ENCODE assay signal across 4 cellular contexts in genomic region chr18:49311353-49311752, GRCh38.
DNase-seq lines count a peak whose midpoint lies in the region; ATAC-seq, FAIRE-seq and TF ChIP-seq lines count a peak whose summit lies in the region.
"Not testable (repeated sequence)": the region's sequence is repeated elsewhere in the genome, so short reads cannot be mapped to it uniquely, and the experiment has no call there.

No MANE protein-coding gene starts in this region.

- not testable (repeated sequence) for BruUV-seq in Caco-2 (replicated peaks; lab: Mats Ljungman, UMichigan); K562 (replicated peaks; lab: Mats Ljungman, UMichigan); endothelial cell of umbilical vein (replicated peaks; lab: Mats Ljungman, UMichigan)

- no CpG with 5 or more reads among the region's 1 CpG for WGBS in K562 (ENCODE audit: insufficient coverage, low coverage, missing lambda C conversion rate)

- not testable (repeated sequence) for H3K4me1 Mint-ChIP-seq in Caco-2 (ENCODE audit: low read depth, unreplicated experiment)

- not testable (repeated sequence) for H3K9me1 ChIP-seq in K562 (ENCODE audit: control insufficient read depth, insufficient read depth, low read length); endothelial cell of umbilical vein (replicated peaks; ENCODE audit: control insufficient read depth, extremely low read depth, insufficient read depth, low read length)

- H3K27ac Mint-ChIP-seq in Caco-2 (ENCODE audit: unreplicated experiment): peak overlapping the region; percentile 92

- not testable (repeated sequence) for ATAC-seq in K562

- not testable (repeated sequence) for H3K9me3 Mint-ChIP-seq in Caco-2 (ENCODE audit: unreplicated experiment)

- not testable (repeated sequence) for H3K27me3 Mint-ChIP-seq in Caco-2 (ENCODE audit: insufficient read depth, unreplicated experiment)

- not testable (repeated sequence) for H3K9me3 ChIP-seq in Caco-2; HEK293 (ENCODE audit: control insufficient read depth, insufficient read depth, low read depth, low read length); K562 (replicated peaks; ENCODE audit: control insufficient read depth, insufficient read depth, low read depth, low read length); endothelial cell of umbilical vein (replicated peaks; ENCODE audit: control insufficient read depth, insufficient read depth, low read length)

- not testable (repeated sequence) for H3K4me2 ChIP-seq in K562 (ENCODE audit: insufficient read depth, low read length); endothelial cell of umbilical vein (ENCODE audit: insufficient read depth, low read length)

- H2AFZ ChIP-seq in K562 (ENCODE audit: low read depth, low read length); endothelial cell of umbilical vein (ENCODE audit: low read depth, low read length): not testable (repeated sequence)

- H3K79me2 ChIP-seq in K562 (ENCODE audit: control insufficient read depth, insufficient read depth, low read length); endothelial cell of umbilical vein (ENCODE audit: control insufficient read depth, insufficient read depth, low read length): not testable (repeated sequence)

- not testable (repeated sequence) for TF ChIP-seq POLR2A in K562 (conservative IDR thresholded peaks at IDR 0.05); endothelial cell of umbilical vein (IDR thresholded peaks at IDR 0.05; ENCODE audit: low read depth, low read length)

- not testable (repeated sequence) for H3K27ac ChIP-seq in HEK293 (ENCODE audit: extremely low read depth, low read depth, low read length); K562 (ENCODE audit: extremely low read depth, low read depth, low read length); endothelial cell of umbilical vein (ENCODE audit: insufficient read depth, low read depth, low read length)

- CTCF ChIA-PET in Caco-2 (lab: Charles Lee); K562 (lab: Yijun Ruan, JAX; ENCODE audit: low intra/inter-chr PET ratio); endothelial cell of umbilical vein (lab: Charles Lee): not testable (repeated sequence)
- CTCF ChIA-PET in HEK293 (lab: Yijun Ruan, JAX): interaction anchor here (0.6 kb wide), 1 partner anchor 89 kb away, joined by 6 read pairs; no protein-coding TSS in a partner anchor

- not testable (repeated sequence) for DNase-seq in Caco-2; K562 (ENCODE audit: extremely low read depth in 1 of 4, low spot score in 3 of 4); endothelial cell of umbilical vein (ENCODE audit: low read depth, low spot score)

- H3K36me3 Mint-ChIP-seq in Caco-2 (ENCODE audit: insufficient read depth, unreplicated experiment): not testable (repeated sequence)

- not testable (repeated sequence) for H3K36me3 ChIP-seq in Caco-2 (ENCODE audit: control insufficient read depth, insufficient read depth, low read length); HEK293 (ENCODE audit: control insufficient read depth in 2 of 2, insufficient read depth in 1 of 2, low read length in 2 of 2); K562 (ENCODE audit: control insufficient read depth, insufficient read depth, low read length); endothelial cell of umbilical vein (ENCODE audit: control insufficient read depth in 2 of 2, extremely low read depth in 1 of 2, insufficient read depth in 2 of 2, low read length in 2 of 2)

- intact Hi-C loops in Caco-2 (cut with micrococcal nuclease; ENCODE audit: unreplicated experiment); K562 (cut with micrococcal nuclease); endothelial cell of umbilical vein (cut with micrococcal nuclease): not testable (repeated sequence)

- TF ChIP-seq RAD21 in K562 (CRISPR knock-in tag; conservative IDR thresholded peaks at IDR 0.05 in 1 of 2, IDR thresholded peaks at IDR 0.05 in 1 of 2): not testable (repeated sequence)

- H3K9ac ChIP-seq in K562 (ENCODE audit: insufficient read depth in 1 of 2, low read depth in 2 of 2, low read length in 2 of 2); endothelial cell of umbilical vein (replicated peaks; ENCODE audit: extremely low read depth, insufficient read depth, low read length): not testable (repeated sequence)

- H3K4me1 ChIP-seq in Caco-2: peaks cover 11% of the 10 kb centered on the region
- H3K4me1 ChIP-seq in HEK293 (ENCODE audit: control insufficient read depth, insufficient read depth, low read length); K562 (replicated peaks in 1 of 2; ENCODE audit: control insufficient read depth in 2 of 2, insufficient read depth in 2 of 2, low read length in 2 of 2); endothelial cell of umbilical vein (ENCODE audit: control insufficient read depth, extremely low read depth, insufficient read depth, low read length): not testable (repeated sequence)

- not testable (repeated sequence) for H3K4me3 Mint-ChIP-seq in Caco-2 (ENCODE audit: unreplicated experiment)

- H3K27me3 ChIP-seq in Caco-2 (replicated peaks; ENCODE audit: control insufficient read depth, insufficient read depth, low read length); K562 (ENCODE audit: control insufficient read depth in 2 of 2, insufficient read depth in 2 of 2, low read length in 2 of 2); endothelial cell of umbilical vein (ENCODE audit: control insufficient read depth in 2 of 2, insufficient read depth in 2 of 2, low read length in 2 of 2): not testable (repeated sequence)

- TF ChIP-seq CTCF in Caco-2 (IDR thresholded peaks at IDR 0.05; ENCODE audit: insufficient read depth in 1 of 2, low read depth in 1 of 2, low read length in 1 of 2, severe bottlenecking in 1 of 2, unreplicated experiment in 1 of 2); HEK293 (tag by site-specific recombination; IDR thresholded peaks at IDR 0.05); K562 (IDR thresholded peaks at IDR 0.05 in 2 of 3, conservative IDR thresholded peaks at IDR 0.05 in 1 of 3; ENCODE audit: insufficient read depth in 2 of 3, low read depth in 1 of 3, low read length in 3 of 3); endothelial cell of umbilical vein (IDR thresholded peaks at IDR 0.05; ENCODE audit: extremely low read depth in 1 of 2, insufficient read depth in 1 of 2, low read depth in 1 of 2, low read length in 2 of 2): not testable (repeated sequence)

- H4K20me1 ChIP-seq in K562 (replicated peaks; ENCODE audit: control insufficient read depth, insufficient read depth, low read length); endothelial cell of umbilical vein (replicated peaks; ENCODE audit: control insufficient read depth, extremely low read depth, insufficient read depth, low read length): not testable (repeated sequence)

- FAIRE-seq in K562 (lab: Jason Lieb, UNC): not testable (repeated sequence)
- peak; percentile 56 for FAIRE-seq in endothelial cell of umbilical vein (lab: Jason Lieb, UNC)

- not testable (repeated sequence) for TF ChIP-seq EP300 in K562 (IDR thresholded peaks at IDR 0.05; ENCODE audit: low read length)

- dilution Hi-C loops in endothelial cell of umbilical vein (cut with MboI; ENCODE audit: extremely low pct_ligation_motif_present, low sequenced_read_pairs): not testable (repeated sequence)

- H3K4me3 ChIP-seq in Caco-2 (ENCODE audit: low read depth, low read length); HEK293 (ENCODE audit: low read depth, low read length); K562; endothelial cell of umbilical vein (replicated peaks in 1 of 3; ENCODE audit: insufficient read depth in 1 of 3, low read depth in 1 of 3, low read length in 3 of 3): not testable (repeated sequence)

- POLR2A ChIA-PET in Caco-2 (lab: Charles Lee); HEK293 (lab: Yijun Ruan, JAX); endothelial cell of umbilical vein (lab: Charles Lee): not testable (repeated sequence)
- POLR2A ChIA-PET in K562 (lab: Yijun Ruan, JAX): interaction anchor here (0.6 kb wide), 1 partner anchor 553 kb away, joined by 3 read pairs; no protein-coding TSS in a partner anchor

- in situ Hi-C loops in K562 (cut with MboI): not testable (repeated sequence)

TF ChIP-seq in HEK293, 187 proteins besides CTCF, POLR2A, EP300 and RAD21 (continues in another document):
- peak; percentile 91 for TF ChIP-seq ZNF146 (tag by site-specific recombination; IDR thresholded peaks at IDR 0.05)

TF ChIP-seq in K562, 482 proteins besides CTCF, POLR2A, EP300 and RAD21:
- TF ChIP-seq ZNF146 (CRISPR knock-in tag; IDR thresholded peaks at IDR 0.05; ENCODE audit: unreplicated experiment) (peak; percentile 33), RBM25 (IDR thresholded peaks at IDR 0.05; ENCODE audit: low read depth, low read length, severe bottlenecking) (peak; percentile 9)
TF ChIP-seq in K562: peak in this region for 2; not testable (repeated sequence) for 480.
